Comparison of ENCODE assay signal across 1 cellular context in genomic region chr6:155170519-155170918, GRCh38.
TF ChIP-seq lines count a peak whose summit lies in the region.

No MANE protein-coding gene starts in this region.

TF ChIP-seq in HCT116, 20 proteins besides CTCF, POLR2A, EP300 and RAD21:
- TF ChIP-seq TCF7L2 (IDR thresholded peaks at IDR 0.05; ENCODE audit: borderline replicate concordance, extremely low read depth, insufficient read depth, insufficient read length) (no peak), ZFX (IDR thresholded peaks at IDR 0.05) (no peak), CBX3 (IDR thresholded peaks at IDR 0.05; ENCODE audit: low read depth) (no peak), CEBPB (IDR thresholded peaks at IDR 0.05; ENCODE audit: low read depth) (no peak), ZNF274 (IDR thresholded peaks at IDR 0.05; ENCODE audit: low read depth, low read length) (no peak), SRF (IDR thresholded peaks at IDR 0.05; ENCODE audit: low read depth) (no peak)
